27 cellular contexts compared by ENCODE assay signal in genomic region chrX:31350808-31351074, GRCh38.
"Had no signal": no experiment of that assay in that cellular context is flagged by ENCODE, and none has a peak within 500 bp of the region (broad histone marks: within the 10 kb centered on the region; RNA-seq: fewer than 3 reads in every experiment).

No MANE protein-coding gene starts in this region.

- H3K4me3 ChIP-seq: esophagus squamous epithelium, heart right ventricle, lower lobe of right lung, ovary, psoas muscle, skin epidermis, spleen, testis, tibial artery had no signal

- H3K27me3 ChIP-seq: esophagus squamous epithelium, heart right ventricle, ovary, spleen, testis, tibial artery had no signal

- ATAC-seq: heart right ventricle; left ventricle myocardium superior; lower lobe of right lung; natural killer cell; psoas muscle; right cardiac atrium; stimulated activated memory B cell treated with anti-CD40 and anti-IgM and Interleukin-4, amounts not matched to agents 10 μg/mL and 1 μg/mL and 100 μg/mL, for 72 hours; stimulated activated naive CD8-positive, alpha-beta T cell treated with anti-CD3 and anti-CD28 coated beads, Interleukin-15, Interleukin-2, amounts not matched to agents 100 U/mL and 50 U/mL, for 24 hours had no signal

- H3K4me3 Mint-ChIP-seq: immature natural killer cell; natural killer cell; stimulated activated memory B cell treated with anti-CD40 and anti-IgM and Interleukin-4, amounts not matched to agents 10 μg/mL and 1 μg/mL and 100 μg/mL, for 72 hours; type B pancreatic cell had no signal

- H3K4me1 Mint-ChIP-seq: immature natural killer cell; natural killer cell; stimulated activated memory B cell treated with anti-CD40 and anti-IgM and Interleukin-4, amounts not matched to agents 10 μg/mL and 1 μg/mL and 100 μg/mL, for 72 hours had no signal

- H3K36me3 Mint-ChIP-seq: immature natural killer cell; natural killer cell; stimulated activated memory B cell treated with anti-CD40 and anti-IgM and Interleukin-4, amounts not matched to agents 10 μg/mL and 1 μg/mL and 100 μg/mL, for 72 hours; type B pancreatic cell had no signal

- H3K36me3 ChIP-seq: esophagus squamous epithelium, heart right ventricle, lower lobe of right lung, ovary, spleen, tibial artery had no signal

- H3K9me3 Mint-ChIP-seq: stimulated activated memory B cell treated with anti-CD40 and anti-IgM and Interleukin-4, amounts not matched to agents 10 μg/mL and 1 μg/mL and 100 μg/mL, for 72 hours had no signal

- DNase-seq: dermis blood vessel endothelial cell; effector memory CD4-positive, alpha-beta T cell; erythroblast; esophagus squamous epithelium; foreskin melanocyte; glutamatergic neuron; heart right ventricle; hypothalamus; immature natural killer cell; islet precursor cell; left ventricle myocardium superior; lower lobe of right lung; natural killer cell; occipital lobe; ovary; posterior cingulate gyrus; psoas muscle; right cardiac atrium; spleen; stimulated activated CD4-positive, alpha-beta T cell treated with anti-CD3 and anti-CD28 coated beads, Interleukin-4, amount 100 ng/mL, for 4 hours; stimulated activated naive CD8-positive, alpha-beta T cell treated with anti-CD3 and anti-CD28 coated beads, Interleukin-15, Interleukin-2, amounts not matched to agents 100 U/mL and 50 U/mL, for 24 hours; substantia nigra; testis; tibial artery had no signal

- H3K27ac Mint-ChIP-seq: immature natural killer cell; natural killer cell; stimulated activated memory B cell treated with anti-CD40 and anti-IgM and Interleukin-4, amounts not matched to agents 10 μg/mL and 1 μg/mL and 100 μg/mL, for 72 hours; type B pancreatic cell had no signal

- H3K27me3 Mint-ChIP-seq: stimulated activated memory B cell treated with anti-CD40 and anti-IgM and Interleukin-4, amounts not matched to agents 10 μg/mL and 1 μg/mL and 100 μg/mL, for 72 hours had no signal

- H3K27ac ChIP-seq: esophagus squamous epithelium, heart right ventricle, lower lobe of right lung, ovary, psoas muscle, skin epidermis, spleen, testis, tibial artery had no signal

- H3K9me3 ChIP-seq: esophagus squamous epithelium, heart right ventricle, lower lobe of right lung, ovary, psoas muscle, spleen, testis, tibial artery had no signal

- H3K4me1 ChIP-seq: esophagus squamous epithelium, heart right ventricle, lower lobe of right lung, psoas muscle, spleen, testis, tibial artery had no signal
